Comparison of ENCODE assay signal across 9 cellular contexts in genomic region chr3:72338942-72339749, GRCh38.
DNase-seq lines count a peak whose midpoint lies in the region; ATAC-seq and TF ChIP-seq lines count a peak whose summit lies in the region.
"Had no signal": no experiment of that assay in that cellular context is flagged by ENCODE, and none has a peak within 500 bp of the region (broad histone marks: within the 10 kb centered on the region; RNA-seq: fewer than 3 reads in every experiment).

No MANE protein-coding gene starts in this region.

- H3K4me3 ChIP-seq in HEK293 (ENCODE audit: low read depth, low read length) = no peak overlapping the region
- H3K4me3 ChIP-seq in fibroblast of villous mesenchyme (ENCODE audit: low read depth, low read length) = no peak overlapping the region
- H3K4me3 ChIP-seq in smooth muscle cell = no peak overlapping the region
- H3K4me3 ChIP-seq: breast epithelium had no signal

- no peak for ATAC-seq in HG03378 (IDR thresholded peaks at IDR 0.05; ENCODE audit: unreplicated experiment)
- ATAC-seq in GM21367 (IDR thresholded peaks at IDR 0.05; ENCODE audit: unreplicated experiment) = no peak

- CTCF ChIA-PET in HEK293 (lab: Yijun Ruan, JAX) = interaction anchor here (0.5 to 0.6 kb wide), 2 partner anchors 251 to 369 kb away, joined by 3 read pairs; no protein-coding TSS in a partner anchor

- H3K9me3 Mint-ChIP-seq in type B pancreatic cell = no peaks in the 10 kb centered on the region

- DNase-seq in A172 (ENCODE audit: low spot score) = peak; percentile 97
- DNase-seq in activated CD4-positive, CD25-positive, alpha-beta regulatory T cell treated with anti-CD3 and anti-CD28 coated beads, Interleukin-2, amount 50 U/mL, for 16 hours (ENCODE audit: low read depth, low spot score) = peak; percentile 32
- peak; percentile 88 for DNase-seq in fibroblast of villous mesenchyme (ENCODE audit: low read depth)
- DNase-seq in smooth muscle cell (lab: John Stamatoyannopoulos, UW; ENCODE audit: unreplicated experiment) = peak; percentile 12
- DNase-seq in type B pancreatic cell (ENCODE audit: extremely low spot score, unreplicated experiment) = no peak

- peak overlapping the region; percentile 18 for H3K4me2 ChIP-seq in smooth muscle cell

- peaks cover 6% of the 10 kb centered on the region for H3K27me3 Mint-ChIP-seq in type B pancreatic cell

- no peaks in the 10 kb centered on the region for H3K36me3 Mint-ChIP-seq in type B pancreatic cell

- H3K4me1 Mint-ChIP-seq in type B pancreatic cell (ENCODE audit: unreplicated experiment) = peaks cover 20% of the 10 kb centered on the region

- H2AFZ ChIP-seq in smooth muscle cell (ENCODE audit: low read depth) = no peak overlapping the region

- H3F3A ChIP-seq in smooth muscle cell (ENCODE audit: low read depth) = peaks cover 10% of the 10 kb centered on the region

- POLR2A ChIA-PET in HEK293 (lab: Yijun Ruan, JAX) = interaction anchor here (0.6 kb wide), 2 partner anchors 21 to 77 kb away, joined by 3 to 4 read pairs; no protein-coding TSS in a partner anchor

- no peaks in the 10 kb centered on the region for H3K79me2 ChIP-seq in smooth muscle cell (ENCODE audit: low read depth)

- H4K20me1 ChIP-seq in smooth muscle cell (ENCODE audit: low read depth) = no peaks in the 10 kb centered on the region

- no peak overlapping the region for H3K4me3 Mint-ChIP-seq in type B pancreatic cell

- H3K27ac Mint-ChIP-seq in type B pancreatic cell = no peak overlapping the region

- no peaks in the 10 kb centered on the region for H3K4me1 ChIP-seq in HEK293 (ENCODE audit: control insufficient read depth, insufficient read depth, low read length)
- peaks cover 11% of the 10 kb centered on the region for H3K4me1 ChIP-seq in smooth muscle cell (ENCODE audit: low read depth)
- H3K4me1 ChIP-seq: breast epithelium had no signal

- peak overlapping the region; percentile 83 for H3K9ac ChIP-seq in smooth muscle cell (ENCODE audit: low read depth)

- H3K27ac ChIP-seq in HEK293 (ENCODE audit: extremely low read depth, low read depth, low read length) (peak overlapping the region; percentile 37), smooth muscle cell (ENCODE audit: low read depth) (peak overlapping the region; percentile 95)

- H3K36me3 ChIP-seq in HEK293 (ENCODE audit: control insufficient read depth in 2 of 2, insufficient read depth in 1 of 2, low read length in 2 of 2) (no peaks in the 10 kb centered on the region), smooth muscle cell (ENCODE audit: low read depth) (no peaks in the 10 kb centered on the region)
- H3K36me3 ChIP-seq: breast epithelium had no signal

- H3K27me3 ChIP-seq in smooth muscle cell (ENCODE audit: low read depth) = no peaks in the 10 kb centered on the region
- H3K27me3 ChIP-seq: breast epithelium had no signal

- no peak for TF ChIP-seq CTCF in HEK293 (tag by site-specific recombination; IDR thresholded peaks at IDR 0.05)
- TF ChIP-seq CTCF in fibroblast of villous mesenchyme (IDR thresholded peaks at IDR 0.05; ENCODE audit: insufficient read depth, low read depth, low read length) = no peak
- TF ChIP-seq CTCF in smooth muscle cell (IDR thresholded peaks at IDR 0.05; ENCODE audit: borderline replicate concordance, insufficient read depth, poor library complexity, severe bottlenecking) = no peak
- TF ChIP-seq CTCF in type B pancreatic cell (conservative IDR thresholded peaks at IDR 0.05) = no peak

- no peaks in the 10 kb centered on the region for H3K9me3 ChIP-seq in HEK293 (ENCODE audit: control insufficient read depth, insufficient read depth, low read depth, low read length)
- no peaks in the 10 kb centered on the region for H3K9me3 ChIP-seq in smooth muscle cell (replicated peaks; ENCODE audit: low read depth)
- H3K9me3 ChIP-seq: breast epithelium had no signal

- WGBS in smooth muscle cell (ENCODE audit: low lambda C conversion rate) = 51% methylated on average over 11 of the region's 11 CpGs

TF ChIP-seq in HEK293, 187 proteins besides CTCF, POLR2A, EP300 and RAD21:
- TF ChIP-seq ZNF621 (tag by site-specific recombination; IDR thresholded peaks at IDR 0.05) = no peak
- TF ChIP-seq SCRT2 (tag by site-specific recombination; IDR thresholded peaks at IDR 0.05) = peak; percentile 80
- TF ChIP-seq ZNF704 (tag by site-specific recombination; IDR thresholded peaks at IDR 0.05) = no peak
- peak; percentile 46 for TF ChIP-seq SP2 (tag by site-specific recombination; IDR thresholded peaks at IDR 0.05)
- TF ChIP-seq ZNF169 (tag by site-specific recombination; IDR thresholded peaks at IDR 0.05) = no peak
- TF ChIP-seq ZFHX2 (tag by site-specific recombination; conservative IDR thresholded peaks at IDR 0.05) = peak; percentile 62
- 0 out of 2 replicates have a peak, but pooled peaks have one; percentile 15 for TF ChIP-seq HIC1 (tag by site-specific recombination; IDR thresholded peaks at IDR 0.05)
- TF ChIP-seq SP3 (tag by site-specific recombination; IDR thresholded peaks at IDR 0.05) = no peak
- TF ChIP-seq TSHZ1 (tag by site-specific recombination; IDR thresholded peaks at IDR 0.05; ENCODE audit: borderline replicate concordance) = peak; percentile 71; the same call in 1 of the 2 replicates
- TF ChIP-seq BCL6B (tag by site-specific recombination; IDR thresholded peaks at IDR 0.05) = no peak
- peak; percentile 40; the same call in 1 of the 2 replicates for TF ChIP-seq EGR2 (tag by site-specific recombination; IDR thresholded peaks at IDR 0.05; ENCODE audit: low read depth)
